12 cellular contexts compared by ENCODE assay signal in genomic region chr10:98416589-98416988, GRCh38.
"Had no signal": no experiment of that assay in that cellular context is flagged by ENCODE, and none has a peak within 500 bp of the region (broad histone marks: within the 10 kb centered on the region; RNA-seq: fewer than 3 reads in every experiment).

No MANE protein-coding gene starts in this region.

- H3K9me3 ChIP-seq: left ventricle myocardium inferior, pancreas, spleen, upper lobe of left lung had no signal

- H3K4me3 ChIP-seq: dorsolateral prefrontal cortex, left ventricle myocardium inferior, pancreas, spleen, upper lobe of left lung had no signal

- H3K27me3 Mint-ChIP-seq: activated CD4-positive, alpha-beta T cell treated with anti-CD3 and anti-CD28 coated beads, Interleukin-2, amount 10 ng/mL, durations not matched to agents 7 days and 5 days; activated T-helper 17 cell treated with anti-CD3 and anti-CD28 coated beads, Interleukin-2, amount 50 U/mL, for 72 hours; stimulated activated naive CD8-positive, alpha-beta T cell treated with anti-CD3 and anti-CD28 coated beads, Interleukin-15, amount 100 ng/mL, for 72 hours had no signal

- H3K4me3 Mint-ChIP-seq: activated CD4-positive, alpha-beta T cell treated with anti-CD3 and anti-CD28 coated beads, Interleukin-2, amount 10 ng/mL, durations not matched to agents 7 days and 5 days; activated naive CD4-positive, alpha-beta T cell treated with anti-CD3 and anti-CD28 coated beads for 36 hours; activated T-helper 17 cell treated with anti-CD3 and anti-CD28 coated beads, Interleukin-2, amount 50 U/mL, for 72 hours; stimulated activated naive CD8-positive, alpha-beta T cell treated with anti-CD3 and anti-CD28 coated beads, Interleukin-15, amount 100 ng/mL, for 72 hours had no signal

- H3K27ac ChIP-seq: pancreas had no signal

- DNase-seq: activated CD4-positive, alpha-beta T cell treated with anti-CD3 and anti-CD28 coated beads, Interleukin-2, amount 10 ng/mL, durations not matched to agents 7 days and 5 days; activated CD4-positive, CD25-positive, alpha-beta regulatory T cell; activated naive CD4-positive, alpha-beta T cell treated with anti-CD3 and anti-CD28 coated beads for 36 hours; dorsolateral prefrontal cortex; left ventricle myocardium inferior; mesenchymal stem cell; spleen; stimulated activated naive CD8-positive, alpha-beta T cell treated with anti-CD3 and anti-CD28 coated beads, Interleukin-15, amount 100 ng/mL, for 72 hours had no signal

- H3K27ac Mint-ChIP-seq: activated naive CD4-positive, alpha-beta T cell treated with anti-CD3 and anti-CD28 coated beads for 36 hours; activated T-helper 17 cell treated with anti-CD3 and anti-CD28 coated beads, Interleukin-2, amount 50 U/mL, for 72 hours had no signal

- H3K27me3 ChIP-seq: dorsolateral prefrontal cortex, pancreas, spleen, upper lobe of left lung had no signal

- ATAC-seq: activated T-helper 17 cell treated with anti-CD3 and anti-CD28 coated beads, Interleukin-2, amount 50 U/mL, for 72 hours; esophagus mucosa; pancreas; stimulated activated naive CD8-positive, alpha-beta T cell treated with anti-CD3 and anti-CD28 coated beads, Interleukin-15, amount 100 ng/mL, for 72 hours had no signal

- H3K9me3 Mint-ChIP-seq: activated CD4-positive, alpha-beta T cell treated with anti-CD3 and anti-CD28 coated beads, Interleukin-2, amount 10 ng/mL, durations not matched to agents 7 days and 5 days; activated naive CD4-positive, alpha-beta T cell treated with anti-CD3 and anti-CD28 coated beads for 36 hours; activated T-helper 17 cell treated with anti-CD3 and anti-CD28 coated beads, Interleukin-2, amount 50 U/mL, for 72 hours; stimulated activated naive CD8-positive, alpha-beta T cell treated with anti-CD3 and anti-CD28 coated beads, Interleukin-15, amount 100 ng/mL, for 72 hours had no signal
